Comparison of ENCODE assay signal across 8 cellular contexts in genomic region chr14:102362545-102363181, GRCh38. TPM values are rescaled to one million over a fixed set of nuclear protein-coding genes. Genes with fewer than 3 reads are reported as not detected.
DNase-seq lines count a peak whose midpoint lies in the region; ATAC-seq and TF ChIP-seq lines count a peak whose summit lies in the region.

CINP (minus strand) TSS chr14:102362890; CDS start chr14:102362851, 39 bp downstream.
A gene with protein sequence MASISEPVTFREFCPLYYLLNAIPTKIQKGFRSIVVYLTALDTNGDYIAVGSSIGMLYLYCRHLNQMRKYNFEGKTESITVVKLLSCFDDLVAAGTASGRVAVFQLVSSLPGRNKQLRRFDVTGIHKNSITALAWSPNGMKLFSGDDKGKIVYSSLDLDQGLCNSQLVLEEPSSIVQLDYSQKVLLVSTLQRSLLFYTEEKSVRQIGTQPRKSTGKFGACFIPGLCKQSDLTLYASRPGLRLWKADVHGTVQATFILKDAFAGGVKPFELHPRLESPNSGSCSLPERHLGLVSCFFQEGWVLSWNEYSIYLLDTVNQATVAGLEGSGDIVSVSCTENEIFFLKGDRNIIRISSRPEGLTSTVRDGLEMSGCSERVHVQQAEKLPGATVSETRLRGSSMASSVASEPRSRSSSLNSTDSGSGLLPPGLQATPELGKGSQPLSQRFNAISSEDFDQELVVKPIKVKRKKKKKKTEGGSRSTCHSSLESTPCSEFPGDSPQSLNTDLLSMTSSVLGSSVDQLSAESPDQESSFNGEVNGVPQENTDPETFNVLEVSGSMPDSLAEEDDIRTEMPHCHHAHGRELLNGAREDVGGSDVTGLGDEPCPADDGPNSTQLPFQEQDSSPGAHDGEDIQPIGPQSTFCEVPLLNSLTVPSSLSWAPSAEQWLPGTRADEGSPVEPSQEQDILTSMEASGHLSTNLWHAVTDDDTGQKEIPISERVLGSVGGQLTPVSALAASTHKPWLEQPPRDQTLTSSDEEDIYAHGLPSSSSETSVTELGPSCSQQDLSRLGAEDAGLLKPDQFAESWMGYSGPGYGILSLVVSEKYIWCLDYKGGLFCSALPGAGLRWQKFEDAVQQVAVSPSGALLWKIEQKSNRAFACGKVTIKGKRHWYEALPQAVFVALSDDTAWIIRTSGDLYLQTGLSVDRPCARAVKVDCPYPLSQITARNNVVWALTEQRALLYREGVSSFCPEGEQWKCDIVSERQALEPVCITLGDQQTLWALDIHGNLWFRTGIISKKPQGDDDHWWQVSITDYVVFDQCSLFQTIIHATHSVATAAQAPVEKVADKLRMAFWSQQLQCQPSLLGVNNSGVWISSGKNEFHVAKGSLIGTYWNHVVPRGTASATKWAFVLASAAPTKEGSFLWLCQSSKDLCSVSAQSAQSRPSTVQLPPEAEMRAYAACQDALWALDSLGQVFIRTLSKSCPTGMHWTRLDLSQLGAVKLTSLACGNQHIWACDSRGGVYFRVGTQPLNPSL (N-terminal part only) (plus strand): TSS chr14:102362941. CDS start chr14:102376722, 13,781 bp downstream.

- no peaks in the 10 kb centered on the region for H3K9me3 ChIP-seq in right lobe of liver

- peak; percentile 76 for TF ChIP-seq POLR2A in right lobe of liver (IDR thresholded peaks at IDR 0.05)

- H3K27ac ChIP-seq in right lobe of liver: peak within 1 kb of the TSS; percentile 69 to 81 (median 79)

- WGBS in right lobe of liver (ENCODE audit: insufficient coverage, low coverage, low lambda C conversion rate, missing lambda C conversion rate): 0% methylated on average over 21 of the region's 58 CpGs

- peaks cover 0 to 19% (median 4%) of the 10 kb centered on the region in 4 donors for H3K4me1 ChIP-seq in right lobe of liver

- peak; percentile 98 for DNase-seq in CD1c-positive myeloid dendritic cell (ENCODE audit: extremely low spot score)
- DNase-seq in NCI-H82 (lab: John Stamatoyannopoulos, UW): peak; percentile 96
- peak; percentile 98 to 99 for DNase-seq in activated CD4-positive, alpha-beta T cell treated with anti-CD3 and anti-CD28 coated beads, Interleukin-2, amount 50 U/mL, for 48 hours
- peak; percentile 83 to 96 for DNase-seq in dermis microvascular lymphatic vessel endothelial cell (ENCODE audit: low read depth in 2 of 2)
- peak; percentile 99 for DNase-seq in right lobe of liver
- peak; percentile 96 for DNase-seq in stimulated activated CD4-positive, alpha-beta T cell treated with anti-CD3 and anti-CD28 coated beads, Interleukin-4, amount 100 ng/mL, for 24 hours

- peak within 1 kb of the TSS; percentile 80 to 94 (median 93) for H3K4me3 ChIP-seq in right lobe of liver

- H3K36me3 ChIP-seq in right lobe of liver: peaks cover 0 to 12% (median 6%) of the 10 kb centered on the region in 4 donors

- TF ChIP-seq CTCF in right lobe of liver (IDR thresholded peaks at IDR 0.05): no peak

- H3K27me3 ChIP-seq in right lobe of liver: no peaks in the 10 kb centered on the region

- intact Hi-C loops in right lobe of liver (cut with DNase I): no loop called here

- ATAC-seq in GM19438 (IDR thresholded peaks at IDR 0.05; ENCODE audit: low read depth, unreplicated experiment): peak; percentile 90
- peak; percentile 84 for ATAC-seq in HG03571 (IDR thresholded peaks at IDR 0.05; ENCODE audit: unreplicated experiment)
- ATAC-seq in right lobe of liver: peak; percentile 99

RNA-seq across cellular contexts. Expression of gene CINP, which starts in this region (rescaled TPM):
- total RNA-seq in dermis microvascular lymphatic vessel endothelial cell: 35.7 and 41.6 TPM in 2 replicates
- total RNA-seq in right lobe of liver: 10 to 100 TPM; 15.2 to 32.3 (median 21.0) TPM

RNA-seq across cellular contexts. Expression of the second gene that starts in this region (rescaled TPM):
- 6.2 and 13.7 TPM in 2 replicates for total RNA-seq in dermis microvascular lymphatic vessel endothelial cell
- 10 to 100 TPM in 2 of 6 experiments, 1 to 10 TPM in 4; 5.5 to 10.5 (median 9.4) TPM for total RNA-seq in right lobe of liver

Comparison
In these comparisons a context has a peak if more than half of its experiments do, and no peak if none do; other contexts are left out.
1. Peak in every context shown above with its lines: DNase-seq, ATAC-seq, H3K4me3 ChIP-seq and H3K27ac ChIP-seq.